Comparison of ENCODE assay signal across 9 cellular contexts in the genomic region with DNA sequence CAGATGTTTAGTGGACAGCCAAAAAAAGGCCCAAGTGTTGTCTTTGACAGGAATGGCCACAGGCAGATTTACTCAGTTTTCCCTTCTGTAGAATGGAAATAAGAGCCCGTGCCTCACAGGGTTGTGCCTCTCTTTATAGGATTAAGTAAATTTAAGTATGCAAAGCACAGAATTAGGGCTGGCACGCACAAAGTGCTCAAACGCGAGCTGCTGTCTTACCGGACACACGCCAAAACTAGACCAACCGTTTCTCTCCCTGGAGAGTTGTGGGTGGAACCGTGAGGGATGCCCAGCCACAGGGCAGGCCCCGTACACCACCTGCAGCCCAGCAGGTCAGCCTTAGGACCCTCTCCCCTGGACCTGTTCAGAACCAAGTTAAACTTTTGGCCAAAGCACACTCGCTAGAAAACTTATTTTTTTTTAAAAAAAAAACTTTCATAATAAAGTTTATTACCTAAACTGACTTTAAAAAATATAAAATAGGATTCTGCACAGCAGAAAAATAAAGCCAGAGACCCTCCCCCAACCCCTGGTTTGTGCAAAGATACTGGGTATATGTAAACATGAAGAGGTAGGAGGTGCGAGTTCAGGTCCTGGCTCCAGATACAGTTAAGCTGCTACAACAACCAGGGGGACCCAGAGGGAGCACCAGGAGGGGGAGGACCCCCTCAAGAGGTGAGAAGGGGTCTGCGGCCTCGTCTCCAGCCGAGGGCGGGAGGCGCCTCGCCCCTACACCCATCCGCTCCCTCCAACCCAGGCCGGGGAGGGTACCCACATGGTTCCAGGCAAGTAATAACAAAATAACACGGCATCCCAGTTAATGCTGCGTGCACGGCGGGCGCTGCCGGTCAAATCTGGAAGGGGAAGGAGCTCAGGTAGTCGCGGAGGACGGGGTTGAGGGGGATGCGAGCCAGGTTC. TPM values are rescaled to one million over a fixed set of nuclear protein-coding genes. Genes with fewer than 3 reads are reported as not detected.
A peak's percentile ranks its signal among the peaks of the same experiment; 100 is the strongest.
DNase-seq lines count a peak whose midpoint lies in the region; ATAC-seq, FAIRE-seq and TF ChIP-seq lines count a peak whose summit lies in the region.
"Had no signal": no experiment of that assay in that cellular context is flagged by ENCODE, and none has a peak within 500 bp of the region (broad histone marks: within the 10 kb centered on the region; RNA-seq: fewer than 3 reads in every experiment).

No MANE protein-coding gene starts in this region.

- peak overlapping the region in 1 of 2 donors; percentile 52 for H3K27ac ChIP-seq in kidney (ENCODE audit: low read depth in 2 of 2, low read length in 2 of 2)
- H3K27ac ChIP-seq in suprapubic skin = no peak overlapping the region

- H3K9me3 Mint-ChIP-seq in T-helper 1 cell treated with Interleukin-12 subunit alpha and Interleukin-12 subunit beta and Interleukin-4 antibody, amounts not matched to agents 30 μg/mL and 1 μg/mL, for 36 hours = no peaks in the 10 kb centered on the region
- no peaks in the 10 kb centered on the region for H3K9me3 Mint-ChIP-seq in activated naive CD4-positive, alpha-beta T cell treated with anti-CD3 and anti-CD28 coated beads, Interleukin-2, amount 10 ng/mL, durations not matched to agents 7 days and 5 days

- H3K36me3 ChIP-seq in kidney (ENCODE audit: control insufficient read depth in 1 of 2, insufficient read depth in 2 of 2, low read length in 2 of 2) = no peaks in the 10 kb centered on the region
- no peaks in the 10 kb centered on the region for H3K36me3 ChIP-seq in suprapubic skin

- CTCF ChIA-PET in activated naive CD4-positive, alpha-beta T cell treated with anti-CD3 and anti-CD28 coated beads, Interleukin-2, amount 10 ng/mL, durations not matched to agents 7 days and 5 days (lab: Charles Lee) = interaction anchor here (0.6 to 9.6 kb wide), 16 partner anchors 8 to 290 kb away, joined by 3 to 132 read pairs (median 5); no protein-coding TSS in a partner anchor

- no peak for TF ChIP-seq POLR2A in suprapubic skin (IDR thresholded peaks at IDR 0.05)

- peak overlapping the region; percentile 22 to 65 for H3K9ac ChIP-seq in kidney (ENCODE audit: low read length in 2 of 2)

- peaks cover 40% of the 10 kb centered on the region for H3K36me3 Mint-ChIP-seq in T-helper 1 cell treated with Interleukin-12 subunit alpha and Interleukin-12 subunit beta and Interleukin-4 antibody, amounts not matched to agents 30 μg/mL and 1 μg/mL, for 36 hours (ENCODE audit: low read depth)
- peaks cover 55% of the 10 kb centered on the region for H3K36me3 Mint-ChIP-seq in activated naive CD4-positive, alpha-beta T cell treated with anti-CD3 and anti-CD28 coated beads, Interleukin-2, amount 10 ng/mL, durations not matched to agents 7 days and 5 days

- no peak for TF ChIP-seq EP300 in suprapubic skin (IDR thresholded peaks at IDR 0.05)

- H3K27me3 ChIP-seq in suprapubic skin = no peaks in the 10 kb centered on the region

- no peak for FAIRE-seq in kidney (lab: Jason Lieb, UNC)

- H3K4me1 Mint-ChIP-seq in T-helper 1 cell treated with Interleukin-12 subunit alpha and Interleukin-12 subunit beta and Interleukin-4 antibody, amounts not matched to agents 30 μg/mL and 1 μg/mL, for 36 hours (ENCODE audit: low read depth) = peaks cover 51% of the 10 kb centered on the region
- H3K4me1 Mint-ChIP-seq in activated naive CD4-positive, alpha-beta T cell treated with anti-CD3 and anti-CD28 coated beads, Interleukin-2, amount 10 ng/mL, durations not matched to agents 7 days and 5 days = peaks cover 56% of the 10 kb centered on the region

- 69% methylated on average over 19 of the region's 29 CpGs for WGBS in suprapubic skin

- H3K27ac Mint-ChIP-seq in T-helper 1 cell treated with Interleukin-12 subunit alpha and Interleukin-12 subunit beta and Interleukin-4 antibody, amounts not matched to agents 30 μg/mL and 1 μg/mL, for 36 hours = peak overlapping the region; percentile 93
- H3K27ac Mint-ChIP-seq in activated naive CD4-positive, alpha-beta T cell treated with anti-CD3 and anti-CD28 coated beads, Interleukin-2, amount 10 ng/mL, durations not matched to agents 7 days and 5 days = peak overlapping the region; percentile 91

- H3K4me3 ChIP-seq in kidney (ENCODE audit: low read length in 2 of 2) (peak overlapping the region; percentile 58 to 64), suprapubic skin (peak overlapping the region; percentile 89)

- ATAC-seq in HG02981 (IDR thresholded peaks at IDR 0.05; ENCODE audit: unreplicated experiment) = no peak

- no peaks in the 10 kb centered on the region for H3K27me3 Mint-ChIP-seq in T-helper 1 cell treated with Interleukin-12 subunit alpha and Interleukin-12 subunit beta and Interleukin-4 antibody, amounts not matched to agents 30 μg/mL and 1 μg/mL, for 36 hours (ENCODE audit: low read depth)
- no peaks in the 10 kb centered on the region for H3K27me3 Mint-ChIP-seq in activated naive CD4-positive, alpha-beta T cell treated with anti-CD3 and anti-CD28 coated beads, Interleukin-2, amount 10 ng/mL, durations not matched to agents 7 days and 5 days

- H3K4me1 ChIP-seq in kidney (ENCODE audit: control insufficient read depth in 1 of 2, insufficient read depth in 1 of 2, low read depth in 1 of 2, low read length in 2 of 2) (peaks cover 12 to 27% of the 10 kb centered on the region in 2 donors), suprapubic skin (peaks cover 46% of the 10 kb centered on the region)

- TF ChIP-seq CTCF in kidney (IDR thresholded peaks at IDR 0.05; ENCODE audit: borderline replicate concordance, extremely low read depth, insufficient read depth) (no peak), suprapubic skin (IDR thresholded peaks at IDR 0.05) (no peak)

- intact Hi-C loops in kidney (cut with DNase I) = no loop called here

- H3K9me3 ChIP-seq in kidney (ENCODE audit: control insufficient read depth in 1 of 2, low read length in 2 of 2) = no peaks in the 10 kb centered on the region
- no peaks in the 10 kb centered on the region for H3K9me3 ChIP-seq in suprapubic skin

- H3K4me3 Mint-ChIP-seq in T-helper 1 cell treated with Interleukin-12 subunit alpha and Interleukin-12 subunit beta and Interleukin-4 antibody, amounts not matched to agents 30 μg/mL and 1 μg/mL, for 36 hours = peak overlapping the region; percentile 98
- peak overlapping the region; percentile 98 for H3K4me3 Mint-ChIP-seq in activated naive CD4-positive, alpha-beta T cell treated with anti-CD3 and anti-CD28 coated beads, Interleukin-2, amount 10 ng/mL, durations not matched to agents 7 days and 5 days

- DNase-seq in T-helper 1 cell = no peak
- DNase-seq in activated naive CD4-positive, alpha-beta T cell treated with anti-CD3 and anti-CD28 coated beads, Interleukin-2, amount 10 ng/mL, durations not matched to agents 7 days and 5 days = peak; percentile 37
- DNase-seq in kidney = peak; percentile 80
- no peak for DNase-seq in suprapubic skin (ENCODE audit: low spot score in 2 of 2)
- no peak for DNase-seq in central memory CD4-positive, alpha-beta T cell
- no peak for DNase-seq in SKM-1 treated with dmso at 0.1 percent for 144 hours (lab: John Stamatoyannopoulos, UW; ENCODE audit: unreplicated experiment)

RNA-seq across cellular contexts. Expression of gene SOCS1, which starts 1.8 kb away (rescaled TPM):
- total RNA-seq in kidney = 21.8 TPM
- polyA plus RNA-seq in kidney (ENCODE audit: insufficient read depth, low read depth, low replicate concordance) = 10.4 TPM
- 10 to 100 TPM in 1 of 4 donors, 1 to 10 TPM in 3; 3.9 to 15.4 (median 7.5) TPM for total RNA-seq in suprapubic skin
- total RNA-seq: A172 had no signal

RNA-seq across cellular contexts. Expression of gene TNP2, which starts 14.9 kb away (rescaled TPM):
- total RNA-seq in kidney = not detected
- polyA plus RNA-seq in kidney (ENCODE audit: insufficient read depth, low read depth, low replicate concordance) = not detected
- total RNA-seq in suprapubic skin = not detected
- total RNA-seq: A172 had no signal

RNA-seq across cellular contexts. Expression of gene PRM3, which starts 19.2 kb away (rescaled TPM):
- not detected for total RNA-seq in kidney
- not detected for polyA plus RNA-seq in kidney (ENCODE audit: insufficient read depth, low read depth, low replicate concordance)
- not detected for total RNA-seq in suprapubic skin
- total RNA-seq: A172 had no signal

RNA-seq across cellular contexts. Expression of gene PRM2, which starts 22.0 kb away (rescaled TPM):
- not detected for total RNA-seq in kidney
- polyA plus RNA-seq in kidney (ENCODE audit: insufficient read depth, low read depth, low replicate concordance) = not detected
- not detected for total RNA-seq in suprapubic skin
- total RNA-seq: A172 had no signal

RNA-seq across cellular contexts. Expression of gene PRM1, which starts 26.9 kb away (rescaled TPM):
- total RNA-seq in kidney (not detected), suprapubic skin (not detected)
- not detected for polyA plus RNA-seq in kidney (ENCODE audit: insufficient read depth, low read depth, low replicate concordance)
- total RNA-seq: A172 had no signal

Comparison
In these comparisons a context has a peak if more than half of its experiments do, and no peak if none do; other contexts are left out.
1. DNase-seq: peak in activated naive CD4-positive, alpha-beta T cell treated with anti-CD3 and anti-CD28 coated beads, Interleukin-2, amount 10 ng/mL, durations not matched to agents 7 days and 5 days (single experiment) and kidney (single experiment); none in T-helper 1 cell (0 of 5), suprapubic skin (0 of 2), central memory CD4-positive, alpha-beta T cell (single experiment) and SKM-1 treated with dmso at 0.1 percent for 144 hours (single experiment).